8 cellular contexts compared by ENCODE assay signal in genomic region chr1:23098463-23099170, GRCh38.
DNase-seq lines count a peak whose midpoint lies in the region; ATAC-seq and TF ChIP-seq lines count a peak whose summit lies in the region.

No MANE protein-coding gene starts in this region.

- intact Hi-C loops in Caco-2 (cut with micrococcal nuclease; ENCODE audit: unreplicated experiment): loop anchor here (1.0 kb wide), 1 partner anchor 86 kb away; no protein-coding TSS in a partner anchor
- intact Hi-C loops in IMR-90 (cut with micrococcal nuclease): loop anchor here (1.0 to 5.0 kb wide), 3 partner anchors 86 to 444 kb away; no protein-coding TSS in a partner anchor
- intact Hi-C loops in esophagus squamous epithelium (cut with DNase I): loop anchor here (5.0 kb wide), 1 partner anchor 89 kb away; no protein-coding TSS in a partner anchor

- H3K27me3 Mint-ChIP-seq in Caco-2 (ENCODE audit: insufficient read depth, unreplicated experiment): no peaks in the 10 kb centered on the region
- H3K27me3 Mint-ChIP-seq in naive thymus-derived CD8-positive, alpha-beta T cell: no peaks in the 10 kb centered on the region

- TF ChIP-seq CTCF in Caco-2 (IDR thresholded peaks at IDR 0.05; ENCODE audit: insufficient read depth in 1 of 2, low read depth in 1 of 2, low read length in 1 of 2, severe bottlenecking in 1 of 2, unreplicated experiment in 1 of 2) (peak; percentile 78 to 80), IMR-90 (conservative IDR thresholded peaks at IDR 0.05; ENCODE audit: low read depth, low read length) (peak; percentile 98), esophagus squamous epithelium (IDR thresholded peaks at IDR 0.05) (peak; percentile 83 to 96 (median 93))

- H3K4me1 Mint-ChIP-seq in Caco-2 (ENCODE audit: low read depth, unreplicated experiment): peaks cover 50% of the 10 kb centered on the region
- H3K4me1 Mint-ChIP-seq in naive thymus-derived CD8-positive, alpha-beta T cell: peaks cover 21 to 52% (median 33%) of the 10 kb centered on the region in 4 donors

- POLR2A ChIA-PET in Caco-2 (lab: Charles Lee): interaction anchor here (0.5 kb wide), 1 partner anchor 83 kb away, joined by 3 read pairs; no protein-coding TSS in a partner anchor
- POLR2A ChIA-PET in IMR-90 (lab: Charles Lee; ENCODE audit: unreplicated experiment): no interaction called here
- POLR2A ChIA-PET in naive thymus-derived CD8-positive, alpha-beta T cell (lab: Charles Lee): interaction anchor here (0.5 to 3.0 kb wide), 3 partner anchors 78 to 86 kb away, joined by 4 to 24 read pairs (median 5); no protein-coding TSS in a partner anchor

- H4K5ac ChIP-seq in IMR-90 (ENCODE audit: low read depth, low read length): no peak overlapping the region

- H3K27me3 ChIP-seq in Caco-2 (replicated peaks; ENCODE audit: control insufficient read depth, insufficient read depth, low read length) (no peaks in the 10 kb centered on the region), IMR-90 (ENCODE audit: control insufficient read depth, insufficient read depth, low read length) (no peaks in the 10 kb centered on the region), esophagus squamous epithelium (no peaks in the 10 kb centered on the region)

- no peak overlapping the region; the same call in 1 of the 2 replicates for H2BK120ac ChIP-seq in IMR-90 (ENCODE audit: low read depth, low read length)

- TF ChIP-seq POLR2A in IMR-90 (IDR thresholded peaks at IDR 0.05; ENCODE audit: low read depth, low read length): peak; percentile 54
- TF ChIP-seq POLR2A in esophagus squamous epithelium (IDR thresholded peaks at IDR 0.05): no peak

- peaks cover 12% of the 10 kb centered on the region for H3K36me3 Mint-ChIP-seq in Caco-2 (ENCODE audit: insufficient read depth, unreplicated experiment)
- peaks cover 3 to 8% (median 3%) of the 10 kb centered on the region in 3 donors for H3K36me3 Mint-ChIP-seq in naive thymus-derived CD8-positive, alpha-beta T cell

- H3K36me3 ChIP-seq in Caco-2 (ENCODE audit: control insufficient read depth, insufficient read depth, low read length) (no peaks in the 10 kb centered on the region), IMR-90 (ENCODE audit: control insufficient read depth, insufficient read depth, low read length) (peaks cover 8% of the 10 kb centered on the region), esophagus squamous epithelium (peaks cover 0 to 9% (median 6%) of the 10 kb centered on the region in 3 donors)

- H3K4me1 ChIP-seq in Caco-2: peaks cover 15% of the 10 kb centered on the region
- H3K4me1 ChIP-seq in IMR-90 (ENCODE audit: control insufficient read depth, insufficient read depth, low read length): peaks cover 18% of the 10 kb centered on the region
- H3K4me1 ChIP-seq in esophagus squamous epithelium: peaks cover 24 to 71% (median 47%) of the 10 kb centered on the region in 3 donors

- peak overlapping the region in 1 of 2 experiments; percentile 38; a peak in 1 of 4 replicates for H4K8ac ChIP-seq in IMR-90 (ENCODE audit: low read depth in 2 of 2, low read length in 2 of 2)

- no peak overlapping the region for H2BK5ac ChIP-seq in IMR-90 (ENCODE audit: low read depth, low read length, poor library complexity, severe bottlenecking)

- no peak overlapping the region for H4K91ac ChIP-seq in IMR-90 (ENCODE audit: insufficient read depth, low read depth, low read length)

- H2AK9ac ChIP-seq in IMR-90 (replicated peaks; ENCODE audit: low read depth, low read length, poor library complexity): no peak overlapping the region

- BruUV-seq in Caco-2 (replicated peaks; lab: Mats Ljungman, UMichigan) (no TSS peak), IMR-90 (replicated peaks; lab: Mats Ljungman, UMichigan) (no TSS peak)

- no peak overlapping the region for H3K4me3 Mint-ChIP-seq in Caco-2 (ENCODE audit: unreplicated experiment)
- peak overlapping the region in 3 of 10 donors; percentile 36 to 53 (median 52) for H3K4me3 Mint-ChIP-seq in naive thymus-derived CD8-positive, alpha-beta T cell

- peaks cover 64% of the 10 kb centered on the region for H4K20me1 ChIP-seq in IMR-90 (ENCODE audit: insufficient read depth, low read length)

- H3K18ac ChIP-seq in IMR-90 (ENCODE audit: low read depth, low read length): no peak overlapping the region

- H3K4ac ChIP-seq in IMR-90 (ENCODE audit: low read depth, low read length): 0 out of 2 replicates have a peak overlapping the region, but pooled peaks have one; percentile 24

- WGBS in IMR-90 (ENCODE audit: extremely low coverage in 2 of 2, insufficient read length in 1 of 2), 2 experiments: 67% methylated on average over 3 of the region's 12 CpGs; no CpG with 5 or more reads in 1 of the 2 experiments
- WGBS in esophagus squamous epithelium, 2 donors: 36 to 42% methylated on average over 12 of the region's 12 CpGs

- peak overlapping the region; percentile 41 for H3K27ac Mint-ChIP-seq in Caco-2 (ENCODE audit: unreplicated experiment)
- peak overlapping the region in 3 of 10 donors; percentile 11 to 46 (median 22) for H3K27ac Mint-ChIP-seq in naive thymus-derived CD8-positive, alpha-beta T cell

- peak; percentile 98 for TF ChIP-seq RAD21 in IMR-90 (IDR thresholded peaks at IDR 0.05; ENCODE audit: low read length)

- CTCF ChIA-PET in Caco-2 (lab: Charles Lee) (interaction anchor here (0.6 to 6.9 kb wide), 9 partner anchors 9 to 290 kb away, joined by 3 to 84 read pairs (median 3); partner anchors contain the start of gene HNRNPR), IMR-90 (lab: Yijun Ruan, JAX) (interaction anchor here (0.5 to 2.7 kb wide), 6 partner anchors 42 to 112 kb away, joined by 3 to 32 read pairs (median 3); no protein-coding TSS in a partner anchor)

- no peak overlapping the region for H3K9ac ChIP-seq in IMR-90 (ENCODE audit: low read depth, low read length)

- H2AFZ ChIP-seq in IMR-90 (replicated peaks; ENCODE audit: low read length, poor library complexity): peak overlapping the region; percentile 3

- in situ Hi-C loops in IMR-90 (cut with MboI; ENCODE audit: low sequenced_read_pairs): loop anchor here (5.0 kb wide), 1 partner anchor 89 kb away; no protein-coding TSS in a partner anchor

- no peak overlapping the region for H3K23ac ChIP-seq in IMR-90 (ENCODE audit: low read depth, low read length)

- H3K9me3 ChIP-seq in Caco-2 (no peaks in the 10 kb centered on the region), IMR-90 (ENCODE audit: control insufficient read depth, insufficient read depth, low read length) (no peaks in the 10 kb centered on the region), esophagus squamous epithelium (no peaks in the 10 kb centered on the region)

- peaks cover 11% of the 10 kb centered on the region for H3K9me3 Mint-ChIP-seq in Caco-2 (ENCODE audit: unreplicated experiment)
- no peaks in the 10 kb centered on the region for H3K9me3 Mint-ChIP-seq in naive thymus-derived CD8-positive, alpha-beta T cell

- ATAC-seq in IMR-90 (ENCODE audit: low read depth) (peak; percentile 59), HG02759 (IDR thresholded peaks at IDR 0.05; ENCODE audit: unreplicated experiment) (no peak)
- ATAC-seq in naive thymus-derived CD8-positive, alpha-beta T cell: peak; percentile 52 to 69

- no peak overlapping the region for H3K14ac ChIP-seq in IMR-90 (replicated peaks; ENCODE audit: low read depth, low read length)

- H3K27ac ChIP-seq in IMR-90 (ENCODE audit: insufficient read depth, low read length) (no peak overlapping the region), esophagus squamous epithelium (no peak overlapping the region), substantia nigra (ENCODE audit: low read depth, low read length, poor library complexity, severe bottlenecking) (no peak overlapping the region)

- dilution Hi-C loops in IMR-90 (cut with HindIII; ENCODE audit: low sequenced_read_pairs, unreplicated experiment): no loop called here

- H3K79me1 ChIP-seq in IMR-90 (ENCODE audit: low read depth in 1 of 2, low read length in 2 of 2): peaks cover 20 to 81% of the 10 kb centered on the region in 2 experiments

- H3K4me2 ChIP-seq in IMR-90 (ENCODE audit: low read depth, low read length): peak overlapping the region; percentile 55; the same call in 1 of the 2 replicates

- H3K4me3 ChIP-seq in Caco-2 (ENCODE audit: low read depth, low read length) (no peak overlapping the region), IMR-90 (ENCODE audit: insufficient read depth, low read depth, low read length) (no peak overlapping the region), esophagus squamous epithelium (no peak overlapping the region)

- peak; percentile 52 to 59 for DNase-seq in Caco-2
- peak; percentile 77 for DNase-seq in IMR-90
- peak; percentile 82 for DNase-seq in OCI-M1 (lab: John Stamatoyannopoulos, UW)
- DNase-seq in activated T-cell treated with anti-CD3 and anti-CD28 coated beads, Interleukin-2, amount 50 U/mL, for 1 hour: peak; percentile 54
- DNase-seq in esophagus squamous epithelium (lab: John Stamatoyannopoulos, UW): no peak
- DNase-seq in naive thymus-derived CD8-positive, alpha-beta T cell: peak; percentile 24 to 79 (median 64)
- peak in 33 of 49 donors; percentile 5 to 57 (median 26) for DNase-seq in substantia nigra (lab: John Stamatoyannopoulos, UW)

- no peak overlapping the region for H2BK20ac ChIP-seq in IMR-90 (ENCODE audit: low read depth, low read length)

- H2AK5ac ChIP-seq in IMR-90 (ENCODE audit: low read depth, low read length): peak overlapping the region; percentile 71

- no peak overlapping the region for H2BK15ac ChIP-seq in IMR-90 (ENCODE audit: low read depth, low read length)

- peaks cover 7% of the 10 kb centered on the region for H3K9me1 ChIP-seq in IMR-90 (ENCODE audit: insufficient read depth, low read length)

- no peak overlapping the region for H3K56ac ChIP-seq in IMR-90 (ENCODE audit: extremely low read depth, insufficient read depth, low read length)

TF ChIP-seq in IMR-90, 13 proteins besides CTCF, POLR2A, EP300 and RAD21:
- 0 out of 2 replicates have a peak, but pooled peaks have one; percentile 35 for TF ChIP-seq MAZ (IDR thresholded peaks at IDR 0.05; ENCODE audit: borderline replicate concordance, low read depth, low read length)
- no peak for TF ChIP-seq MAFK (IDR thresholded peaks at IDR 0.05; ENCODE audit: low read depth, low read length)
- TF ChIP-seq SMC3 (IDR thresholded peaks at IDR 0.05; ENCODE audit: low read depth, low read length): peak; percentile 96
- TF ChIP-seq ELK1 (IDR thresholded peaks at IDR 0.05; ENCODE audit: borderline replicate concordance, low read depth, low read length): no peak
